ENCODE assay signal across 25 cellular contexts in genomic region chr15:44414001-44414400, GRCh38. TPM values are rescaled to one million over a fixed set of nuclear protein-coding genes. Genes with fewer than 3 reads are reported as not detected.
DNase-seq lines count a peak whose midpoint lies in the region; ATAC-seq, FAIRE-seq and TF ChIP-seq lines count a peak whose summit lies in the region.
"Had no signal": no experiment of that assay in that cellular context is flagged by ENCODE, and none has a peak within 500 bp of the region (broad histone marks: within the 10 kb centered on the region; RNA-seq: fewer than 3 reads in every experiment).

No MANE protein-coding gene starts in this region.

- CTCF ChIA-PET in activated CD8-positive, alpha-beta memory T cell treated with anti-CD3 and anti-CD28 coated beads, Interleukin-2, amount 10 ng/mL, durations not matched to agents 7 days and 5 days (lab: Charles Lee) = interaction anchor here (1.9 kb wide), 1 partner anchor 13 kb away, joined by 5 read pairs; no protein-coding TSS in a partner anchor
- CTCF ChIA-PET in GM12878 (lab: Yijun Ruan, JAX) = interaction anchor here (0.6 to 1.8 kb wide), 5 partner anchors 13 to 146 kb away, joined by 3 to 8 read pairs (median 3); no protein-coding TSS in a partner anchor

- RAD21 ChIA-PET in GM12878 (lab: Charles Lee; ENCODE audit: unreplicated experiment) = interaction anchor here (1.6 kb wide), 1 partner anchor 9 kb away, joined by 3 read pairs; no protein-coding TSS in a partner anchor

- no peak overlapping the region for H2AFZ ChIP-seq in GM12878 (ENCODE audit: control insufficient read depth, low read depth, low read length)
- H2AFZ ChIP-seq: GM23248 had no signal

- H3K4me3 ChIP-seq in GM06990 (replicated peaks; ENCODE audit: low read depth, low read length) (no peak overlapping the region), GM12878 (no peak overlapping the region)
- H3K4me3 ChIP-seq: A549, GM23248, Peyer's patch had no signal

- H3K9ac ChIP-seq in GM12878 (ENCODE audit: control insufficient read depth, insufficient read depth, low read length) = no peak overlapping the region
- H3K9ac ChIP-seq: GM23248 had no signal

- DNase-seq in activated CD8-positive, alpha-beta memory T cell treated with anti-CD3 and anti-CD28 coated beads, Interleukin-2, amount 10 ng/mL, durations not matched to agents 7 days and 5 days = no peak
- DNase-seq in activated CD8-positive, alpha-beta memory T cell treated with anti-CD3 and anti-CD28 coated beads for 24 hours = no peak
- DNase-seq in GM06990 (ENCODE audit: extremely low read depth, insufficient read length) (peak; percentile 26), GM12878 (ENCODE audit: low read depth, low spot score) (no peak), MV-4-11 (lab: John Stamatoyannopoulos, UW) (no peak), retina (no peak)
- DNase-seq: CD4-positive, alpha-beta T cell; DMS153; GDM1; GM23248; HCEC 1CT; KBM-7; NCI-H1417; NCI-H187; NCI-H2107; NCI-H510A; NCI-H748 treated with DMSO at 0.1 percent for 48 hours; NK-92 treated with Interleukin-12 subunit alpha and Interleukin-12 subunit beta, amount 100 ng/mL, for 24 hours; Peyer's patch had no signal

- WGBS in GM12878 (ENCODE audit: insufficient coverage, insufficient replicate concordance, low lambda C conversion rate, missing lambda C conversion rate) = 62% methylated on average over 3 of the region's 3 CpGs

- no peaks in the 10 kb centered on the region for H3K9me3 Mint-ChIP-seq in activated CD8-positive, alpha-beta memory T cell treated with anti-CD3 and anti-CD28 coated beads, Interleukin-2, amount 10 ng/mL, durations not matched to agents 7 days and 5 days (ENCODE audit: low read depth)

- intact Hi-C loops in GM12878 (cut with micrococcal nuclease; ENCODE audit: unreplicated experiment) = no loop called here

- no peak for TF ChIP-seq EP300 in GM12878 (IDR thresholded peaks at IDR 0.05; ENCODE audit: borderline replicate concordance in 1 of 2, control insufficient read depth in 1 of 2, low read depth in 2 of 2, low read length in 2 of 2)

- TSS peak; percentile 59 for BruUV-seq in GM12878 (replicated peaks; lab: Mats Ljungman, UMichigan)

- ATAC-seq in activated CD8-positive, alpha-beta memory T cell treated with anti-CD3 and anti-CD28 coated beads, Interleukin-2, amount 10 ng/mL, durations not matched to agents 7 days and 5 days = peak; percentile 74
- ATAC-seq in GM19395 (IDR thresholded peaks at IDR 0.05; ENCODE audit: unreplicated experiment) = peak; percentile 58
- peak; percentile 78 for ATAC-seq in GM12878
- no peak for ATAC-seq in HG02678 (IDR thresholded peaks at IDR 0.05; ENCODE audit: unreplicated experiment)
- ATAC-seq: A549, HepG2 had no signal

- H3K27me3 ChIP-seq in GM06990 (replicated peaks; ENCODE audit: control insufficient read depth, insufficient read depth, low read length) = no peaks in the 10 kb centered on the region
- H3K27me3 ChIP-seq in GM12878 (replicated peaks in 1 of 2; ENCODE audit: control insufficient read depth in 2 of 2, insufficient read depth in 2 of 2, low read length in 1 of 2) = no peaks in the 10 kb centered on the region
- H3K27me3 ChIP-seq: Peyer's patch had no signal

- no peak overlapping the region for H3K27ac Mint-ChIP-seq in activated CD8-positive, alpha-beta memory T cell treated with anti-CD3 and anti-CD28 coated beads, Interleukin-2, amount 10 ng/mL, durations not matched to agents 7 days and 5 days
- H3K27ac Mint-ChIP-seq: CD4-positive, alpha-beta T cell had no signal

- no peak for FAIRE-seq in GM12878 (lab: Jason Lieb, UNC)
- FAIRE-seq: A549, GM12891, GM18507, HepG2 had no signal

- no peak for TF ChIP-seq RAD21 in GM12878 (IDR thresholded peaks at IDR 0.05; ENCODE audit: insufficient read depth, low read depth, low read length)

- SMC1A ChIA-PET in GM12878 (lab: Charles Lee; ENCODE audit: uncharacterized antibody, unreplicated experiment) = interaction anchor here (0.7 to 2.4 kb wide), 2 partner anchors 13 to 134 kb away, joined by 3 to 7 read pairs; partner anchors contain the start of gene CTDSPL2

- no peaks in the 10 kb centered on the region for H3K9me3 ChIP-seq in GM12878 (replicated peaks; ENCODE audit: control insufficient read depth, insufficient read depth, low read length)
- H3K9me3 ChIP-seq: A549, Peyer's patch had no signal

- H3K27me3 Mint-ChIP-seq in activated CD8-positive, alpha-beta memory T cell treated with anti-CD3 and anti-CD28 coated beads, Interleukin-2, amount 10 ng/mL, durations not matched to agents 7 days and 5 days = no peaks in the 10 kb centered on the region
- H3K27me3 Mint-ChIP-seq: CD4-positive, alpha-beta T cell had no signal

- POLR2A ChIA-PET in GM12878 (lab: Charles Lee) = interaction anchor here (1.1 kb wide), 1 partner anchor 12 kb away, joined by 5 read pairs; no protein-coding TSS in a partner anchor

- in situ Hi-C loops in GM12878 (cut with MboI) = no loop called here

- H3K4me2 ChIP-seq in GM12878 (ENCODE audit: control insufficient read depth, insufficient read depth) = no peak overlapping the region
- H3K4me2 ChIP-seq: A549 had no signal

- H3K36me3 Mint-ChIP-seq in activated CD8-positive, alpha-beta memory T cell treated with anti-CD3 and anti-CD28 coated beads, Interleukin-2, amount 10 ng/mL, durations not matched to agents 7 days and 5 days = peaks cover 15% of the 10 kb centered on the region

- H3K36me3 ChIP-seq in GM06990 (ENCODE audit: control insufficient read depth, insufficient read depth, low read length) (no peaks in the 10 kb centered on the region), GM12878 (ENCODE audit: control insufficient read depth in 2 of 2, insufficient read depth in 2 of 2, low read length in 1 of 2) (no peaks in the 10 kb centered on the region)

- no peaks in the 10 kb centered on the region for H4K20me1 ChIP-seq in GM12878 (ENCODE audit: control insufficient read depth, insufficient read depth)

- H3K4me1 ChIP-seq in GM12878 (ENCODE audit: control insufficient read depth, insufficient read depth, low read length) = no peaks in the 10 kb centered on the region
- H3K4me1 ChIP-seq: A549, Peyer's patch had no signal

- TF ChIP-seq CTCF in GM06990 (IDR thresholded peaks at IDR 0.05; ENCODE audit: insufficient read depth, low read length, poor library complexity, severe bottlenecking) = no peak
- no peak for TF ChIP-seq CTCF in GM12878 (IDR thresholded peaks at IDR 0.05 in 2 of 3, conservative IDR thresholded peaks at IDR 0.05 in 1 of 3; ENCODE audit: control insufficient read depth in 2 of 3, extremely low read depth in 1 of 3, insufficient read depth in 1 of 3, low read depth in 3 of 3, low read length in 3 of 3)

- H3K79me2 ChIP-seq in GM12878 (ENCODE audit: control insufficient read depth, insufficient read depth, low read length) = no peaks in the 10 kb centered on the region

- H3K4me3 Mint-ChIP-seq in activated CD8-positive, alpha-beta memory T cell treated with anti-CD3 and anti-CD28 coated beads, Interleukin-2, amount 10 ng/mL, durations not matched to agents 7 days and 5 days = no peak overlapping the region
- H3K4me3 Mint-ChIP-seq: CD4-positive, alpha-beta T cell had no signal

- no peak overlapping the region for H3K27ac ChIP-seq in GM12878 (ENCODE audit: control insufficient read depth, insufficient read depth)
- H3K27ac ChIP-seq: A549, GM23248, Peyer's patch had no signal

- TF ChIP-seq POLR2A in GM12878 (IDR thresholded peaks at IDR 0.05; ENCODE audit: low read depth, low read length) = no peak

- peaks cover 6% of the 10 kb centered on the region for H3K4me1 Mint-ChIP-seq in activated CD8-positive, alpha-beta memory T cell treated with anti-CD3 and anti-CD28 coated beads, Interleukin-2, amount 10 ng/mL, durations not matched to agents 7 days and 5 days

TF ChIP-seq in GM12878, 131 proteins besides CTCF, POLR2A, EP300 and RAD21:
- TF ChIP-seq SMC3 (IDR thresholded peaks at IDR 0.05; ENCODE audit: borderline replicate concordance, low read length) = no peak
- TF ChIP-seq RUNX3 (IDR thresholded peaks at IDR 0.05; ENCODE audit: low read length) = 0 out of 2 replicates have a peak, but pooled peaks have one; percentile 17
- no peak for TF ChIP-seq TARDBP (IDR thresholded peaks at IDR 0.05; ENCODE audit: borderline replicate concordance)
- peak; percentile 26; the same call in 1 of the 2 replicates for TF ChIP-seq IRF4 (IDR thresholded peaks at IDR 0.05; ENCODE audit: low read depth, low read length)
- TF ChIP-seq SRF (IDR thresholded peaks at IDR 0.05; ENCODE audit: low read depth in 2 of 2, low read length in 2 of 2) = no peak
- peak; percentile 75 for TF ChIP-seq JUNB (IDR thresholded peaks at IDR 0.05)
- TF ChIP-seq BMI1 (IDR thresholded peaks at IDR 0.05; ENCODE audit: borderline replicate concordance) = no peak

RNA-seq across cellular contexts. Expression of gene CTDSPL2, which starts 13.4 kb away (rescaled TPM):
- 10 to 100 TPM; 65.9 to 75.8 TPM for total RNA-seq in activated CD8-positive, alpha-beta memory T cell treated with anti-CD3 and anti-CD28 coated beads, Interleukin-2, amount 10 ng/mL, durations not matched to agents 7 days and 5 days
- 254 and 299 TPM in 2 replicates for total RNA-seq in GM12878 (2013; cell fraction: nucleolus; rRNA removed)
- total RNA-seq in GM12878 (2014; rRNA removed) = 71.0 and 77.1 TPM in 2 replicates
- 61.6 and 62.1 TPM in 2 replicates for total RNA-seq in GM12878 (2014; rRNA removed; fragmentation: Illumina TruSeq; extraction: Trizol)
- 48.0 and 49.5 TPM in 2 replicates for total RNA-seq in GM12878 (2021)
- 5.8 TPM for polyA plus RNA-seq in GM12878 (2011; ENCODE audit: low read depth)
- polyA plus RNA-seq in GM12878 (2011; rRNA removed) = 60.7 and 89.1 TPM in 2 replicates
- 20.1 and 26.4 TPM in 2 replicates for polyA plus RNA-seq in GM12878 (2011; cell fraction: cytosol; rRNA removed)
- polyA plus RNA-seq in GM12878 (2011; cell fraction: nucleus; rRNA removed) = 26.3 and 34.2 TPM in 2 replicates
- 18.8 and 25.4 TPM in 2 replicates for polyA plus RNA-seq in GM12878 (2012)
- 48.6 and 53.7 TPM in 2 replicates for polyA plus RNA-seq in GM12878 (2014; fragmentation: Illumina TruSeq; extraction: Trizol)
- 10 to 100 TPM; 10.7 to 14.3 TPM for polyA plus RNA-seq in GM12878 (2014; fragmentation: Nextera tagmentation; extraction: Ambion mirVana)
- polyA plus RNA-seq in GM12878 (2014; rRNA removed) = 22.9 and 34.8 TPM in 2 replicates
- 10 to 100 TPM; 41.0 to 41.3 TPM for polyA plus RNA-seq in GM12878 (2016; fragmentation: Nextera tagmentation; extraction: Ambion mirVana)
- 94.8 and 152 TPM in 2 replicates for polyA minus RNA-seq in GM12878 (2011; rRNA and poly(A)+ RNA removed)
- polyA minus RNA-seq in GM12878 (2011; cell fraction: cytosol; rRNA and poly(A)+ RNA removed) = 37.2 and 47.1 TPM in 2 replicates
- 111 and 167 TPM in 2 replicates for polyA minus RNA-seq in GM12878 (2011; cell fraction: nucleus; rRNA and poly(A)+ RNA removed)
